10 cellular contexts compared by ENCODE assay signal in the genomic region with DNA sequence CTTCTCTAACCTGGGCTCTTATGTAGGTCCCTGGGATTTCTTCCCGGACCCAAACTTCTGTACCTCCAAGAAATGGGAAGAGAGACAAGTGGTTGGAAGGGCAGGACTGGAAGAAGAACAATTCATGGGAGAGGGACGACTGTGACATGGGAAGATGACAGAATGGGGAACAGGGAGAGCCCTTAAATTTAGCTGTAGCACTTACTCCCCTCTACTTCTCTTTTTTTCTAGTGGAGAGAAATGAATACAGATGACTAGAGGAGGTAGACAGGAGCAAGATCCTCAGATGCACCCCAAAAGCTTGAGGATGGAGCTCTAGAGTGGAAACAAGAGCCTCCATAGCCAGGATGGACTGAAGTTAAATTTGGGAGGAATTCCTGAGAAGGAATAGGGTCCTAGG.
DNase-seq lines count a peak whose midpoint lies in the region; ATAC-seq and TF ChIP-seq lines count a peak whose summit lies in the region.
"Had no signal": no experiment of that assay in that cellular context is flagged by ENCODE, and none has a peak within 500 bp of the region (broad histone marks: within the 10 kb centered on the region; RNA-seq: fewer than 3 reads in every experiment).

No MANE protein-coding gene starts in this region.

- H3K4me2 ChIP-seq in OCI-LY1 (ENCODE audit: low read length): peak overlapping the region; percentile 91

- H3K4me1 Mint-ChIP-seq in T-helper 1 cell treated with Interleukin-12 subunit alpha and Interleukin-12 subunit beta and Interleukin-4 antibody, amounts not matched to agents 30 μg/mL and 1 μg/mL, for 36 hours (ENCODE audit: low read depth): peaks cover 57% of the 10 kb centered on the region
- H3K4me1 Mint-ChIP-seq in stimulated activated effector memory CD8-positive, alpha-beta T cell treated with anti-CD3 and anti-CD28 coated beads, Interleukin-12 subunit alpha, Interleukin-12 subunit beta, amount 100 ng/mL, for 72 hours: peaks cover 63% of the 10 kb centered on the region

- peak overlapping the region; percentile 89 for H3K4me3 Mint-ChIP-seq in T-helper 1 cell treated with Interleukin-12 subunit alpha and Interleukin-12 subunit beta and Interleukin-4 antibody, amounts not matched to agents 30 μg/mL and 1 μg/mL, for 36 hours
- H3K4me3 Mint-ChIP-seq in stimulated activated effector memory CD8-positive, alpha-beta T cell treated with anti-CD3 and anti-CD28 coated beads, Interleukin-12 subunit alpha, Interleukin-12 subunit beta, amount 100 ng/mL, for 72 hours: peak overlapping the region; percentile 82

- no peaks in the 10 kb centered on the region for H3K9me3 Mint-ChIP-seq in T-helper 1 cell treated with Interleukin-12 subunit alpha and Interleukin-12 subunit beta and Interleukin-4 antibody, amounts not matched to agents 30 μg/mL and 1 μg/mL, for 36 hours
- no peaks in the 10 kb centered on the region for H3K9me3 Mint-ChIP-seq in stimulated activated effector memory CD8-positive, alpha-beta T cell treated with anti-CD3 and anti-CD28 coated beads, Interleukin-12 subunit alpha, Interleukin-12 subunit beta, amount 100 ng/mL, for 72 hours

- H3K9ac ChIP-seq in OCI-LY1 (ENCODE audit: low read length): peak overlapping the region; percentile 93; the same call in 1 of the 2 replicates

- H3K27me3 ChIP-seq in OCI-LY1 (ENCODE audit: insufficient read depth, low read length): no peaks in the 10 kb centered on the region
- H3K27me3 ChIP-seq in effector memory CD4-positive, alpha-beta T cell (replicated peaks; ENCODE audit: control insufficient read depth, insufficient read depth, low read length, poor library complexity, severe bottlenecking): no peaks in the 10 kb centered on the region

- no peaks in the 10 kb centered on the region for H3K9me3 ChIP-seq in OCI-LY1 (ENCODE audit: low read length)
- H3K9me3 ChIP-seq in effector memory CD4-positive, alpha-beta T cell (ENCODE audit: control insufficient read depth, low read length): no peaks in the 10 kb centered on the region
- H3K9me3 ChIP-seq: prostate gland had no signal

- H4K20me1 ChIP-seq in OCI-LY1 (ENCODE audit: insufficient read depth, low read length): no peaks in the 10 kb centered on the region

- no peak for ATAC-seq in stimulated activated effector memory CD8-positive, alpha-beta T cell treated with anti-CD3 and anti-CD28 coated beads, Interleukin-12 subunit alpha, Interleukin-12 subunit beta, amount 100 ng/mL, for 72 hours
- ATAC-seq in GM21360 (IDR thresholded peaks at IDR 0.05; ENCODE audit: unreplicated experiment): no peak
- ATAC-seq in HG03520 (IDR thresholded peaks at IDR 0.05; ENCODE audit: unreplicated experiment): no peak
- ATAC-seq in HG03196 (IDR thresholded peaks at IDR 0.05; ENCODE audit: unreplicated experiment): no peak

- H3K36me3 ChIP-seq in OCI-LY1 (ENCODE audit: insufficient read depth, low read length): peaks cover 20% of the 10 kb centered on the region; the same call in 1 of the 2 replicates
- peaks cover 6% of the 10 kb centered on the region for H3K36me3 ChIP-seq in effector memory CD4-positive, alpha-beta T cell (ENCODE audit: control insufficient read depth, insufficient read depth, low read length)
- H3K36me3 ChIP-seq: prostate gland had no signal

- no peaks in the 10 kb centered on the region for H3K9me2 ChIP-seq in OCI-LY1 (ENCODE audit: low read depth, low read length)

- H3K4me3 ChIP-seq in OCI-LY1 (ENCODE audit: low read depth, low read length, poor library complexity, severe bottlenecking): peak overlapping the region; percentile 90
- peak overlapping the region; percentile 78 for H3K4me3 ChIP-seq in effector memory CD4-positive, alpha-beta T cell (ENCODE audit: insufficient read depth, low read depth, low read length, poor library complexity, severe bottlenecking)
- H3K4me3 ChIP-seq: prostate gland had no signal

- peaks cover 30% of the 10 kb centered on the region for H3K79me2 ChIP-seq in OCI-LY1 (ENCODE audit: insufficient read depth, low read length)

- no peaks in the 10 kb centered on the region for H3K27me3 Mint-ChIP-seq in T-helper 1 cell treated with Interleukin-12 subunit alpha and Interleukin-12 subunit beta and Interleukin-4 antibody, amounts not matched to agents 30 μg/mL and 1 μg/mL, for 36 hours (ENCODE audit: low read depth)

- no peak for TF ChIP-seq CTCF in OCI-LY1 (IDR thresholded peaks at IDR 0.05; ENCODE audit: low read length)

- H3K36me3 Mint-ChIP-seq in T-helper 1 cell treated with Interleukin-12 subunit alpha and Interleukin-12 subunit beta and Interleukin-4 antibody, amounts not matched to agents 30 μg/mL and 1 μg/mL, for 36 hours (ENCODE audit: low read depth): peaks cover 38% of the 10 kb centered on the region
- H3K36me3 Mint-ChIP-seq in stimulated activated effector memory CD8-positive, alpha-beta T cell treated with anti-CD3 and anti-CD28 coated beads, Interleukin-12 subunit alpha, Interleukin-12 subunit beta, amount 100 ng/mL, for 72 hours: peaks cover 66% of the 10 kb centered on the region

- peak overlapping the region; percentile 89 for H3K27ac Mint-ChIP-seq in T-helper 1 cell treated with Interleukin-12 subunit alpha and Interleukin-12 subunit beta and Interleukin-4 antibody, amounts not matched to agents 30 μg/mL and 1 μg/mL, for 36 hours
- peak overlapping the region; percentile 93 for H3K27ac Mint-ChIP-seq in stimulated activated effector memory CD8-positive, alpha-beta T cell treated with anti-CD3 and anti-CD28 coated beads, Interleukin-12 subunit alpha, Interleukin-12 subunit beta, amount 100 ng/mL, for 72 hours

- no peak for DNase-seq in T-helper 1 cell
- no peak for DNase-seq in effector memory CD4-positive, alpha-beta T cell
- DNase-seq in stimulated activated effector memory CD8-positive, alpha-beta T cell treated with anti-CD3 and anti-CD28 coated beads, Interleukin-12 subunit alpha, Interleukin-12 subunit beta, amount 100 ng/mL, for 72 hours (ENCODE audit: low spot score in 2 of 2): no peak
- DNase-seq: NCI-H1048 had no signal

- H3K27ac ChIP-seq in OCI-LY1 (ENCODE audit: low read depth, low read length, poor library complexity, severe bottlenecking): peak overlapping the region; percentile 78
- peak overlapping the region; percentile 98 for H3K27ac ChIP-seq in effector memory CD4-positive, alpha-beta T cell (ENCODE audit: insufficient read depth, low read length, poor library complexity, severe bottlenecking)
- H3K27ac ChIP-seq: prostate gland had no signal

- H2AFZ ChIP-seq in OCI-LY1 (ENCODE audit: low read length): no peak overlapping the region

- H3K4me1 ChIP-seq in OCI-LY1 (ENCODE audit: insufficient read depth, low read length, severe bottlenecking): peaks cover 54% of the 10 kb centered on the region
- H3K4me1 ChIP-seq in effector memory CD4-positive, alpha-beta T cell (ENCODE audit: control insufficient read depth, insufficient read depth, low read length, poor library complexity, severe bottlenecking): peaks cover 58% of the 10 kb centered on the region
- H3K4me1 ChIP-seq: prostate gland had no signal

- no peaks in the 10 kb centered on the region for H3F3A ChIP-seq in OCI-LY1 (ENCODE audit: insufficient read depth, low read length)
